ENCODE assay signal across 10 cellular contexts in genomic region chr20:34040300-34041015, GRCh38. TPM values are rescaled to one million over a fixed set of nuclear protein-coding genes. Genes with fewer than 3 reads are reported as not detected.
DNase-seq lines count a peak whose midpoint lies in the region; ATAC-seq and TF ChIP-seq lines count a peak whose summit lies in the region.
"Had no signal": no experiment of that assay in that cellular context is flagged by ENCODE, and none has a peak within 500 bp of the region (broad histone marks: within the 10 kb centered on the region; RNA-seq: fewer than 3 reads in every experiment).

No MANE protein-coding gene starts in this region.

- H3K4me2 ChIP-seq in smooth muscle cell, result no peak overlapping the region

- no peaks in the 10 kb centered on the region for H3F3A ChIP-seq in smooth muscle cell (ENCODE audit: low read depth)

- H3K27ac ChIP-seq in left lung, result no peak overlapping the region
- H3K27ac ChIP-seq in upper lobe of right lung, result no peak overlapping the region
- H3K27ac ChIP-seq in smooth muscle cell (ENCODE audit: low read depth), result no peak overlapping the region

- no peaks in the 10 kb centered on the region for H3K27me3 ChIP-seq in left lung
- H3K27me3 ChIP-seq in upper lobe of right lung, result no peaks in the 10 kb centered on the region
- no peaks in the 10 kb centered on the region for H3K27me3 ChIP-seq in smooth muscle cell (ENCODE audit: low read depth)

- DNase-seq in activated naive CD4-positive, alpha-beta T cell treated with anti-CD3 and anti-CD28 coated beads, Interleukin-2, amount 50 U/mL, for 16 hours, result no peak
- DNase-seq in NCI-H82 treated with DMSO at 0.1 percent for 48 hours (lab: John Stamatoyannopoulos, UW; ENCODE audit: unreplicated experiment) (peak; percentile 57), left lung (no peak), upper lobe of right lung (no peak), smooth muscle cell (lab: John Stamatoyannopoulos, UW; ENCODE audit: unreplicated experiment) (no peak), HCEC 1CT (no peak), kidney tubule cell (ENCODE audit: low spot score) (no peak)
- DNase-seq: COR-L47, MM.1S had no signal

- TF ChIP-seq CTCF in left lung (IDR thresholded peaks at IDR 0.05) (no peak), upper lobe of right lung (IDR thresholded peaks at IDR 0.05) (no peak), smooth muscle cell (IDR thresholded peaks at IDR 0.05; ENCODE audit: borderline replicate concordance, insufficient read depth, poor library complexity, severe bottlenecking) (no peak)

- H3K27ac Mint-ChIP-seq in activated naive CD4-positive, alpha-beta T cell treated with anti-CD3 and anti-CD28 coated beads, Interleukin-2, amount 50 U/mL, for 24 hours, result peak overlapping the region; percentile 60

- ATAC-seq in left lung (peak; percentile 77), upper lobe of right lung (peak; percentile 67)

- H3K4me3 Mint-ChIP-seq in activated naive CD4-positive, alpha-beta T cell treated with anti-CD3 and anti-CD28 coated beads, Interleukin-2, amount 50 U/mL, for 24 hours, result no peak overlapping the region

- H4K20me1 ChIP-seq in smooth muscle cell (ENCODE audit: low read depth), result peaks cover 100% of the 10 kb centered on the region

- no peaks in the 10 kb centered on the region for H3K36me3 ChIP-seq in left lung
- H3K36me3 ChIP-seq in upper lobe of right lung, result no peaks in the 10 kb centered on the region
- no peaks in the 10 kb centered on the region for H3K36me3 ChIP-seq in smooth muscle cell (ENCODE audit: low read depth)

- H3K9ac ChIP-seq in smooth muscle cell (ENCODE audit: low read depth), result no peak overlapping the region

- intact Hi-C loops in left lung (cut with DNase I) (no loop called here), upper lobe of right lung (cut with DNase I) (no loop called here)

- WGBS in smooth muscle cell (ENCODE audit: low lambda C conversion rate), result 96% methylated on average over 9 of the region's 9 CpGs

- H3K4me3 ChIP-seq in left lung, result no peak overlapping the region
- no peak overlapping the region for H3K4me3 ChIP-seq in upper lobe of right lung
- H3K4me3 ChIP-seq in smooth muscle cell, result no peak overlapping the region

- peaks cover 88% of the 10 kb centered on the region for H3K79me2 ChIP-seq in smooth muscle cell (ENCODE audit: low read depth)

- H3K36me3 Mint-ChIP-seq in activated naive CD4-positive, alpha-beta T cell treated with anti-CD3 and anti-CD28 coated beads, Interleukin-2, amount 50 U/mL, for 24 hours, result no peaks in the 10 kb centered on the region

- H3K4me1 ChIP-seq in left lung, result peaks cover 38 to 80% of the 10 kb centered on the region in 2 donors
- H3K4me1 ChIP-seq in upper lobe of right lung, result peaks cover 91% of the 10 kb centered on the region
- no peaks in the 10 kb centered on the region for H3K4me1 ChIP-seq in smooth muscle cell (ENCODE audit: low read depth)

- H3K4me1 Mint-ChIP-seq in activated naive CD4-positive, alpha-beta T cell treated with anti-CD3 and anti-CD28 coated beads, Interleukin-2, amount 50 U/mL, for 24 hours, result peaks cover 93% of the 10 kb centered on the region

- H3K9me3 ChIP-seq in left lung, result no peaks in the 10 kb centered on the region
- no peaks in the 10 kb centered on the region for H3K9me3 ChIP-seq in upper lobe of right lung
- no peaks in the 10 kb centered on the region for H3K9me3 ChIP-seq in smooth muscle cell (replicated peaks; ENCODE audit: low read depth)

- H2AFZ ChIP-seq in smooth muscle cell (ENCODE audit: low read depth), result no peak overlapping the region

- no peaks in the 10 kb centered on the region for H3K9me3 Mint-ChIP-seq in activated naive CD4-positive, alpha-beta T cell treated with anti-CD3 and anti-CD28 coated beads, Interleukin-2, amount 50 U/mL, for 24 hours

- H3K27me3 Mint-ChIP-seq in activated naive CD4-positive, alpha-beta T cell treated with anti-CD3 and anti-CD28 coated beads, Interleukin-2, amount 50 U/mL, for 24 hours, result no peaks in the 10 kb centered on the region

RNA-seq across cellular contexts. Expression of gene RALY, which starts 46.7 kb away (rescaled TPM):
- total RNA-seq in left lung (100 to 1,000 TPM; 127 to 151 TPM), upper lobe of right lung (130 TPM), smooth muscle cell (95.8 and 99.7 TPM in 2 replicates)
- polyA plus RNA-seq in smooth muscle cell, result 193 and 218 TPM in 2 replicates
